ENCODE assay signal across 34 cellular contexts in the genomic region with DNA sequence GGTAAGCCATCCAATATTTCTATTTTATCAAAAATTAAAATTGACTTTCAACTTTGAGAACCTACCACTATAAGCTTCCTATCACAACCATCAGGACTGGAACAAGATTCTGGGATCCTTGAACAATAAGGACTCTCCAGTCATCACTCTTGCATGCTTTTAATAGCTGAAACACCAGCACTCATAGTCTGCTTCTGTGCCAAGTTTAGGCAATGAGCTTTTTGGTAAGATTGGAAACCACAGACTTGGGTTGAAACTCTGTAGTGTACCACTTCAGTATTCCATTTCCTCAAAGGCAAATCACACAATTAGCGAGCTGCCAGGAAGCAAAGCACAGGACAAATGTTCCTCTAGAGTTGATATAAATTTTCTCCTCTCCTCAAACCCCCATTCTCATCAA.
"Had no signal": no experiment of that assay in that cellular context is flagged by ENCODE, and none has a peak within 500 bp of the region (broad histone marks: within the 10 kb centered on the region; RNA-seq: fewer than 3 reads in every experiment).

No MANE protein-coding gene starts in this region.

- H3K9me3 ChIP-seq: breast epithelium, esophagus muscularis mucosa, heart left ventricle, psoas muscle, sigmoid colon had no signal

- H3K36me3 Mint-ChIP-seq: activated naive CD4-positive, alpha-beta T cell treated with anti-CD3 and anti-CD28 coated beads, Interleukin-2, amount 50 U/mL, for 24 hours; natural killer cell; neural progenitor cell; stimulated activated memory B cell treated with anti-CD40 and anti-IgM and Interleukin-4, amounts not matched to agents 10 μg/mL and 1 μg/mL and 100 μg/mL, for 72 hours had no signal

- H3K27ac Mint-ChIP-seq: activated CD4-positive, alpha-beta memory T cell treated with anti-CD3 and anti-CD28 coated beads, Interleukin-2, amount 10 ng/mL, durations not matched to agents 7 days and 5 days; activated CD4-positive, alpha-beta T cell treated with anti-CD3 and anti-CD28 coated beads, Interleukin-2, amount 10 ng/mL, durations not matched to agents 24 days and 14 days; activated naive CD4-positive, alpha-beta T cell treated with anti-CD3 and anti-CD28 coated beads, Interleukin-2, amount 50 U/mL, for 24 hours; activated naive CD8-positive, alpha-beta T cell treated with anti-CD3 and anti-CD28 coated beads, Interleukin-2, amount 50 U/mL, for 24 hours; activated T-helper 2 cell treated with anti-CD3 and anti-CD28 coated beads, Interferon-gamma antibody, Interleukin-2, Interleukin-4, amounts not matched to agents 10 μg/mL and 5 μg/mL and 100 μg/mL, durations not matched to agents 14 hours and 24 hours and 36 hours; dendritic cell treated with granulocyte-macrophage colony-stimulating factor and Interleukin-4, amounts not matched to agents 40 ng/mL and 50 ng/mL, for 4 days; immature natural killer cell; natural killer cell; neural progenitor cell; stimulated activated memory B cell treated with anti-CD40 and anti-IgM and Interleukin-4, amounts not matched to agents 10 μg/mL and 1 μg/mL and 100 μg/mL, for 72 hours; stimulated activated naive CD8-positive, alpha-beta T cell treated with anti-CD3 and anti-CD28 coated beads, Interleukin-15, amount 100 ng/mL, for 72 hours had no signal

- H3K27ac ChIP-seq: breast epithelium, esophagus muscularis mucosa, foreskin keratinocyte, heart left ventricle, neural progenitor cell, parathyroid adenoma, psoas muscle, sigmoid colon had no signal

- H3K4me3 Mint-ChIP-seq: activated CD4-positive, alpha-beta memory T cell treated with anti-CD3 and anti-CD28 coated beads, Interleukin-2, amount 10 ng/mL, durations not matched to agents 7 days and 5 days; activated CD4-positive, alpha-beta T cell treated with anti-CD3 and anti-CD28 coated beads, Interleukin-2, amount 10 ng/mL, durations not matched to agents 24 days and 14 days; activated naive CD4-positive, alpha-beta T cell treated with anti-CD3 and anti-CD28 coated beads, Interleukin-2, amount 50 U/mL, for 24 hours; activated naive CD8-positive, alpha-beta T cell treated with anti-CD3 and anti-CD28 coated beads, Interleukin-2, amount 50 U/mL, for 24 hours; dendritic cell treated with granulocyte-macrophage colony-stimulating factor and Interleukin-4, amounts not matched to agents 40 ng/mL and 50 ng/mL, for 4 days; immature natural killer cell; natural killer cell; neural progenitor cell; stimulated activated memory B cell treated with anti-CD40 and anti-IgM and Interleukin-4, amounts not matched to agents 10 μg/mL and 1 μg/mL and 100 μg/mL, for 72 hours; stimulated activated naive CD8-positive, alpha-beta T cell treated with anti-CD3 and anti-CD28 coated beads, Interleukin-15, amount 100 ng/mL, for 72 hours had no signal

- H3K4me2 ChIP-seq: neural progenitor cell, smooth muscle cell had no signal

- H2AFZ ChIP-seq: neural progenitor cell, parathyroid adenoma had no signal

- FAIRE-seq: kidney had no signal

- H3K27me3 ChIP-seq: breast epithelium, esophagus muscularis mucosa, foreskin keratinocyte, heart left ventricle, neural progenitor cell, sigmoid colon had no signal

- H3K9me3 Mint-ChIP-seq: activated CD4-positive, alpha-beta memory T cell treated with anti-CD3 and anti-CD28 coated beads, Interleukin-2, amount 10 ng/mL, durations not matched to agents 7 days and 5 days; activated CD4-positive, alpha-beta T cell treated with anti-CD3 and anti-CD28 coated beads, Interleukin-2, amount 10 ng/mL, durations not matched to agents 24 days and 14 days; activated naive CD4-positive, alpha-beta T cell treated with anti-CD3 and anti-CD28 coated beads, Interleukin-2, amount 50 U/mL, for 24 hours; activated naive CD8-positive, alpha-beta T cell treated with anti-CD3 and anti-CD28 coated beads, Interleukin-2, amount 50 U/mL, for 24 hours; activated T-helper 2 cell treated with anti-CD3 and anti-CD28 coated beads, Interferon-gamma antibody, Interleukin-2, Interleukin-4, amounts not matched to agents 10 μg/mL and 5 μg/mL and 100 μg/mL, durations not matched to agents 14 hours and 24 hours and 36 hours; neural progenitor cell; stimulated activated memory B cell treated with anti-CD40 and anti-IgM and Interleukin-4, amounts not matched to agents 10 μg/mL and 1 μg/mL and 100 μg/mL, for 72 hours; stimulated activated naive CD8-positive, alpha-beta T cell treated with anti-CD3 and anti-CD28 coated beads, Interleukin-15, amount 100 ng/mL, for 72 hours had no signal

- H3K79me2 ChIP-seq: parathyroid adenoma had no signal

- H3K36me3 ChIP-seq: breast epithelium, esophagus muscularis mucosa, heart left ventricle, neural progenitor cell, sigmoid colon had no signal

- H3K4me1 Mint-ChIP-seq: activated CD4-positive, alpha-beta memory T cell treated with anti-CD3 and anti-CD28 coated beads, Interleukin-2, amount 10 ng/mL, durations not matched to agents 7 days and 5 days; activated CD4-positive, alpha-beta T cell treated with anti-CD3 and anti-CD28 coated beads, Interleukin-2, amount 10 ng/mL, durations not matched to agents 24 days and 14 days; activated naive CD4-positive, alpha-beta T cell treated with anti-CD3 and anti-CD28 coated beads, Interleukin-2, amount 50 U/mL, for 24 hours; activated naive CD8-positive, alpha-beta T cell treated with anti-CD3 and anti-CD28 coated beads, Interleukin-2, amount 50 U/mL, for 24 hours; immature natural killer cell; natural killer cell; neural progenitor cell; stimulated activated memory B cell treated with anti-CD40 and anti-IgM and Interleukin-4, amounts not matched to agents 10 μg/mL and 1 μg/mL and 100 μg/mL, for 72 hours; stimulated activated naive CD8-positive, alpha-beta T cell treated with anti-CD3 and anti-CD28 coated beads, Interleukin-15, amount 100 ng/mL, for 72 hours had no signal

- DNase-seq: activated CD4-positive, alpha-beta memory T cell treated with anti-CD3 and anti-CD28 coated beads, Interleukin-2, amount 10 ng/mL, durations not matched to agents 7 days and 5 days; activated CD4-positive, alpha-beta T cell treated with anti-CD3 and anti-CD28 coated beads, Interleukin-2, amount 10 ng/mL, durations not matched to agents 24 days and 14 days; activated CD4-positive, CD25-positive, alpha-beta regulatory T cell treated with anti-CD3 and anti-CD28 coated beads, Interleukin-2, amount 50 U/mL, for 72 hours; activated naive CD8-positive, alpha-beta T cell treated with anti-CD3 and anti-CD28 coated beads, Interleukin-2, amount 50 U/mL, for 24 hours; activated T-cell treated with anti-CD3 and anti-CD28 coated beads, Interleukin-2, amount 50 U/mL, for 48 hours; amygdala; central memory CD4-positive, alpha-beta T cell; effector CD4-positive, alpha-beta T cell; foreskin keratinocyte; heart left ventricle; hypothalamus; immature natural killer cell; kidney; left colon; mesenchymal stem cell; natural killer cell; occipital lobe; psoas muscle; sigmoid colon; stimulated activated CD4-positive, alpha-beta T cell treated with anti-CD3 and anti-CD28 coated beads, Interleukin-1b, Interleukin-23, amount 100 ng/mL, for 48 hours; stimulated activated CD4-positive, alpha-beta T cell treated with anti-CD3 and anti-CD28 coated beads, Interleukin-4, amount 100 ng/mL, for 4 hours; stimulated activated CD8-positive, alpha-beta memory T cell treated with anti-CD3 and anti-CD28 coated beads, Interleukin-4, amount 100 ng/mL, for 48 hours; stimulated activated naive CD8-positive, alpha-beta T cell treated with anti-CD3 and anti-CD28 coated beads, Interleukin-15, amount 100 ng/mL, for 72 hours; substantia nigra; T-helper 9 cell had no signal

- H3K27me3 Mint-ChIP-seq: activated CD4-positive, alpha-beta memory T cell treated with anti-CD3 and anti-CD28 coated beads, Interleukin-2, amount 10 ng/mL, durations not matched to agents 7 days and 5 days; activated CD4-positive, alpha-beta T cell treated with anti-CD3 and anti-CD28 coated beads, Interleukin-2, amount 10 ng/mL, durations not matched to agents 24 days and 14 days; activated naive CD4-positive, alpha-beta T cell treated with anti-CD3 and anti-CD28 coated beads, Interleukin-2, amount 50 U/mL, for 24 hours; activated naive CD8-positive, alpha-beta T cell treated with anti-CD3 and anti-CD28 coated beads, Interleukin-2, amount 50 U/mL, for 24 hours; dendritic cell treated with granulocyte-macrophage colony-stimulating factor and Interleukin-4, amounts not matched to agents 40 ng/mL and 50 ng/mL, for 4 days; stimulated activated memory B cell treated with anti-CD40 and anti-IgM and Interleukin-4, amounts not matched to agents 10 μg/mL and 1 μg/mL and 100 μg/mL, for 72 hours; stimulated activated naive CD8-positive, alpha-beta T cell treated with anti-CD3 and anti-CD28 coated beads, Interleukin-15, amount 100 ng/mL, for 72 hours had no signal

- ATAC-seq: activated naive CD8-positive, alpha-beta T cell treated with anti-CD3 and anti-CD28 coated beads, Interleukin-2, amount 50 U/mL, for 24 hours; foreskin keratinocyte; heart left ventricle; left colon; natural killer cell; psoas muscle; stimulated activated memory B cell treated with anti-CD40 and anti-IgM and Interleukin-4, amounts not matched to agents 10 μg/mL and 1 μg/mL and 100 μg/mL, for 72 hours; stimulated activated naive CD8-positive, alpha-beta T cell treated with anti-CD3 and anti-CD28 coated beads, Interleukin-15, amount 100 ng/mL, for 72 hours had no signal

- H3K9ac ChIP-seq: neural progenitor cell, parathyroid adenoma had no signal

- H3K4me1 ChIP-seq: breast epithelium, esophagus muscularis mucosa, foreskin keratinocyte, heart left ventricle, neural progenitor cell, parathyroid adenoma, psoas muscle, sigmoid colon had no signal

- H3K4me3 ChIP-seq: breast epithelium, esophagus muscularis mucosa, heart left ventricle, neural progenitor cell, psoas muscle, sigmoid colon, smooth muscle cell had no signal
